ENCODE assay signal across 24 cellular contexts in genomic region chr9:117974108-117974507, GRCh38.
"Had no signal": no experiment of that assay in that cellular context is flagged by ENCODE, and none has a peak within 500 bp of the region (broad histone marks: within the 10 kb centered on the region; RNA-seq: fewer than 3 reads in every experiment).

No MANE protein-coding gene starts in this region.

- DNase-seq: colonic mucosa; cortex of kidney; dermis blood vessel endothelial cell; dorsolateral prefrontal cortex; effector CD4-positive, alpha-beta T cell; effector CD8-positive, alpha-beta T cell; effector memory CD4-positive, alpha-beta T cell; effector memory CD8-positive, alpha-beta T cell; endodermal cell; esophagus squamous epithelium; foreskin fibroblast; foreskin keratinocyte; foreskin melanocyte; gastrocnemius medialis; glutamatergic neuron; head of caudate nucleus; heart left ventricle; heart right ventricle had no signal

- H3K9me3 ChIP-seq: colonic mucosa, esophagus muscularis mucosa, esophagus squamous epithelium, gastrocnemius medialis, gastroesophageal sphincter, heart left ventricle, heart right ventricle had no signal

- H2AFZ ChIP-seq: hepatocyte had no signal

- H3K4me1 ChIP-seq: colonic mucosa, esophagus muscularis mucosa, esophagus squamous epithelium, foreskin keratinocyte, gastrocnemius medialis, gastroesophageal sphincter, heart left ventricle, heart right ventricle had no signal

- H3K4me3 ChIP-seq: colonic mucosa, coronary artery, dorsolateral prefrontal cortex, esophagus muscularis mucosa, esophagus squamous epithelium, gastrocnemius medialis, gastroesophageal sphincter, heart left ventricle, heart right ventricle, hepatocyte had no signal

- H3K79me2 ChIP-seq: hepatocyte had no signal

- H3K4me2 ChIP-seq: hepatocyte had no signal

- ATAC-seq: effector memory CD8-positive, alpha-beta T cell; esophagus mucosa; foreskin keratinocyte; gastrocnemius medialis; gastroesophageal sphincter; heart left ventricle had no signal

- H3K36me3 ChIP-seq: colonic mucosa, esophagus muscularis mucosa, esophagus squamous epithelium, gastrocnemius medialis, gastroesophageal sphincter, heart left ventricle, heart right ventricle had no signal

- H3K27me3 ChIP-seq: colonic mucosa, esophagus muscularis mucosa, esophagus squamous epithelium, foreskin keratinocyte, gastrocnemius medialis, gastroesophageal sphincter, heart left ventricle, heart right ventricle, hepatocyte had no signal

- H3K27ac ChIP-seq: colonic mucosa, coronary artery, dorsolateral prefrontal cortex, epithelial cell of prostate, esophagus muscularis mucosa, esophagus squamous epithelium, foreskin keratinocyte, gastrocnemius medialis, gastroesophageal sphincter, heart left ventricle, heart right ventricle, hepatocyte had no signal
